ENCODE assay signal across 23 cellular contexts in the genomic region with DNA sequence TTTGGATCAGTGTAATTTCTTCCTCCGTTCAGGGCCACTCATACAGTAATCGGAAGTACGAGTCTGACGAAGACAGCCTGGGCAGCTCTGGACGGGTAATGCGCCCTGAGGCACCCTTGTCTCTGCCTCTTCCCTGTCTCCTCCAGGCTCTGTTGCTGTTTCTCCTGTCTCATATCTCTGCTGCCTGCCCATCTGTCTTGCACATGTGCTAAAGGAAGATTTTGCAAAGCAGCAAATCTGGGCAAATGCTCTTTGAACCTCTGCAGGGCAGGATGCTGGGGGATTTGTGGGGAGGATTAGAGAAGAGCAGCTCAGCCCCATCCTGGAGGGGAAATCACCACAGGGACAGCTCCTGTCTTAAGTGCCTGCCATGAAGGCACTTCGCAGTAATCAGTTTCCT. TPM values are rescaled to one million over a fixed set of nuclear protein-coding genes. Genes with fewer than 3 reads are reported as not detected.
DNase-seq lines count a peak whose midpoint lies in the region; FAIRE-seq and TF ChIP-seq lines count a peak whose summit lies in the region.
"Had no signal": no experiment of that assay in that cellular context is flagged by ENCODE, and none has a peak within 500 bp of the region (broad histone marks: within the 10 kb centered on the region; RNA-seq: fewer than 3 reads in every experiment).

No MANE protein-coding gene starts in this region.

- H3K14ac ChIP-seq in neuronal stem cell (ENCODE audit: low read length): no peak overlapping the region

- POLR2A ChIA-PET in SK-N-SH (lab: Yijun Ruan, JAX): no interaction called here

- H3K18ac ChIP-seq in neuronal stem cell (ENCODE audit: low read length): no peak overlapping the region

- H3K4ac ChIP-seq in neuronal stem cell (ENCODE audit: low read length): no peak overlapping the region

- H4K8ac ChIP-seq in neuronal stem cell (ENCODE audit: low read depth, low read length): no peak overlapping the region

- no peaks in the 10 kb centered on the region for H3K79me2 ChIP-seq in SK-N-SH (ENCODE audit: insufficient read depth)

- H2AK5ac ChIP-seq in neuronal stem cell (ENCODE audit: low read depth, low read length): no peak overlapping the region

- H3K27ac ChIP-seq in SK-N-SH (ENCODE audit: low read depth in 2 of 2, low read length in 1 of 2) (peak overlapping the region in 1 of 2 experiments; percentile 82; a peak in 2 of 4 replicates), neuronal stem cell (replicated peaks; ENCODE audit: low read length) (no peak overlapping the region)
- H3K27ac ChIP-seq: uterus had no signal

- WGBS in SK-N-SH (ENCODE audit: low lambda C conversion rate): 67% methylated on average over 7 of the region's 7 CpGs
- WGBS in neuronal stem cell (ENCODE audit: extremely low coverage in 2 of 2, insufficient read length in 2 of 2, insufficient replicate concordance in 1 of 2), 2 donors: no CpG with 5 or more reads among the region's 7 CpGs

- H3K79me1 ChIP-seq in neuronal stem cell (ENCODE audit: low read depth, low read length): no peaks in the 10 kb centered on the region

- no peaks in the 10 kb centered on the region for H4K20me1 ChIP-seq in SK-N-SH (ENCODE audit: insufficient read depth)

- H3K4me3 ChIP-seq in SK-N-SH (ENCODE audit: low read depth in 2 of 2, low read length in 1 of 2) (no peak overlapping the region), fibroblast of villous mesenchyme (ENCODE audit: low read depth, low read length) (no peak overlapping the region), neuronal stem cell (ENCODE audit: low read length in 2 of 2) (no peak overlapping the region)
- H3K4me3 ChIP-seq: GM23338, mucosa of descending colon, uterus had no signal

- no peak overlapping the region for H2BK120ac ChIP-seq in neuronal stem cell (ENCODE audit: low read depth, low read length)

- CTCF ChIA-PET in SK-N-SH (lab: Yijun Ruan, JAX): interaction anchor here (1.3 to 2.3 kb wide), 3 partner anchors 32 to 187 kb away, joined by 3 to 5 read pairs (median 4); no protein-coding TSS in a partner anchor

- TF ChIP-seq EP300 in SK-N-SH (IDR thresholded peaks at IDR 0.05; ENCODE audit: borderline replicate concordance in 1 of 2, low read depth in 1 of 2, low read length in 1 of 2): peak in 1 of 2 experiments; percentile 58; a peak in 1 of 4 replicates

- H2BK15ac ChIP-seq in neuronal stem cell (ENCODE audit: low read length): no peak overlapping the region

- H2BK5ac ChIP-seq in neuronal stem cell (ENCODE audit: low read length): no peak overlapping the region

- in situ Hi-C loops in GM13977 (cut with MboI; ENCODE audit: low pct_unique_long_range_greater_than_20kb, low sequenced_read_pairs, unreplicated experiment): no loop called here

- no peak overlapping the region for H3K23ac ChIP-seq in neuronal stem cell (ENCODE audit: low read depth, low read length, poor library complexity)

- H3K4me2 ChIP-seq in SK-N-SH (no peak overlapping the region), neuronal stem cell (ENCODE audit: insufficient read depth, low read length, poor library complexity, severe bottlenecking) (no peak overlapping the region)
- H3K4me2 ChIP-seq: GM23338 had no signal

- no peak for TF ChIP-seq RAD21 in SK-N-SH (IDR thresholded peaks at IDR 0.05; ENCODE audit: low read length)

- H2BK12ac ChIP-seq in neuronal stem cell (ENCODE audit: low read length): no peak overlapping the region

- FAIRE-seq in D721Med (lab: Jason Lieb, UNC) (peak; percentile 95), RCC 7860 (lab: Jason Lieb, UNC) (no peak)
- FAIRE-seq: GM12892 had no signal

- H2AFZ ChIP-seq in SK-N-SH (ENCODE audit: low read depth): no peak overlapping the region
- H2AFZ ChIP-seq in neuronal stem cell (ENCODE audit: low read length): no peak overlapping the region
- H2AFZ ChIP-seq: GM23338 had no signal

- H3K4me1 ChIP-seq in SK-N-SH (ENCODE audit: control insufficient read depth in 1 of 2, insufficient read depth in 2 of 2, low read depth in 1 of 2, low read length in 1 of 2) (peaks cover 0 to 17% of the 10 kb centered on the region in 2 experiments; a peak in 1 of 4 replicates), neuronal stem cell (ENCODE audit: control insufficient read depth in 2 of 2, insufficient read depth in 1 of 2, low read depth in 1 of 2, low read length in 2 of 2) (no peaks in the 10 kb centered on the region)
- H3K4me1 ChIP-seq: Caco-2, uterus had no signal

- H3K9ac ChIP-seq in SK-N-SH: no peak overlapping the region
- H3K9ac ChIP-seq in neuronal stem cell (ENCODE audit: low read depth, low read length, poor library complexity): no peak overlapping the region

- no peaks in the 10 kb centered on the region for H3K9me3 ChIP-seq in SK-N-SH
- H3K9me3 ChIP-seq in neuronal stem cell (replicated peaks in 1 of 2; ENCODE audit: control insufficient read depth in 2 of 2, insufficient read depth in 1 of 2, low read depth in 1 of 2, low read length in 2 of 2): peaks cover 7% of the 10 kb centered on the region in 2 donors
- H3K9me3 ChIP-seq: Caco-2, mucosa of descending colon, uterus had no signal

- no peak for TF ChIP-seq CTCF in D721Med (IDR thresholded peaks at IDR 0.05; ENCODE audit: insufficient read depth, missing control alignments)
- TF ChIP-seq CTCF in SK-N-SH (IDR thresholded peaks at IDR 0.05): no peak
- TF ChIP-seq CTCF in fibroblast of villous mesenchyme (IDR thresholded peaks at IDR 0.05; ENCODE audit: insufficient read depth, low read depth, low read length): no peak
- TF ChIP-seq CTCF in GM13977 (IDR thresholded peaks at IDR 0.05; ENCODE audit: extremely low read depth, insufficient read depth, missing control alignments): no peak

- H3K27me3 ChIP-seq in SK-N-SH (ENCODE audit: insufficient read depth): no peaks in the 10 kb centered on the region
- no peaks in the 10 kb centered on the region for H3K27me3 ChIP-seq in neuronal stem cell (ENCODE audit: control insufficient read depth in 3 of 3, insufficient read depth in 3 of 3, low read depth in 1 of 3, low read length in 3 of 3)
- H3K27me3 ChIP-seq: uterus had no signal

- peaks cover 17 to 25% of the 10 kb centered on the region in 2 experiments for H3K36me3 ChIP-seq in SK-N-SH (replicated peaks in 1 of 2; ENCODE audit: control insufficient read depth in 1 of 2, insufficient read depth in 2 of 2, low read length in 1 of 2)
- H3K36me3 ChIP-seq in neuronal stem cell (replicated peaks in 1 of 2; ENCODE audit: control insufficient read depth in 2 of 2, insufficient read depth in 2 of 2, low read length in 2 of 2): peaks cover 9 to 30% of the 10 kb centered on the region in 2 donors
- H3K36me3 ChIP-seq: uterus had no signal

- DNase-seq in AG08395 (ENCODE audit: low spot score): peak; percentile 43
- DNase-seq in D721Med (ENCODE audit: insufficient read length, low spot score): peak; percentile 83
- peak; percentile 88 for DNase-seq in SK-N-SH
- peak; percentile 76 for DNase-seq in fibroblast of villous mesenchyme (ENCODE audit: low read depth)
- no peak for DNase-seq in RCC 7860 (ENCODE audit: low spot score)
- no peak for DNase-seq in GM13977 (ENCODE audit: low spot score)
- DNase-seq in neuronal stem cell (ENCODE audit: low spot score): no peak
- no peak for DNase-seq in C1 segment of cervical spinal cord (lab: John Stamatoyannopoulos, UW)
- DNase-seq: activated CD4-positive, alpha-beta T cell treated with anti-CD3 and anti-CD28 coated beads, Interleukin-2, amount 50 U/mL, for 1 hour; aorta; Caco-2; endodermal cell; foreskin melanocyte; GDM1; IMR-90; mucosa of descending colon; NCI-H187; NCI-H345; right cardiac atrium; stimulated activated CD4-positive, alpha-beta T cell treated with anti-CD3 and anti-CD28 coated beads, Interleukin-2, amount 100 ng/mL, for 24 hours; uterus had no signal

- H4K91ac ChIP-seq in neuronal stem cell (ENCODE audit: low read depth, low read length, poor library complexity): no peak overlapping the region

- no peaks in the 10 kb centered on the region for H3F3A ChIP-seq in SK-N-SH (replicated peaks; ENCODE audit: insufficient read depth)

- H3K9me2 ChIP-seq in SK-N-SH: no peaks in the 10 kb centered on the region

TF ChIP-seq in SK-N-SH, 30 proteins besides CTCF, POLR2A, EP300 and RAD21 (continues in another document):
- TF ChIP-seq MXI1 (IDR thresholded peaks at IDR 0.05; ENCODE audit: low read depth, low read length) (peak; percentile 29; the same call in 1 of the 2 replicates), TCF12 (IDR thresholded peaks at IDR 0.05) (peak; percentile 51), RCOR1 (IDR thresholded peaks at IDR 0.05; ENCODE audit: low read length) (peak; percentile 69; the same call in 1 of the 2 replicates), CHD2 (IDR thresholded peaks at IDR 0.05; ENCODE audit: low read length, partially characterized antibody) (peak; percentile 60)
- TF ChIP-seq, protein P1, sequence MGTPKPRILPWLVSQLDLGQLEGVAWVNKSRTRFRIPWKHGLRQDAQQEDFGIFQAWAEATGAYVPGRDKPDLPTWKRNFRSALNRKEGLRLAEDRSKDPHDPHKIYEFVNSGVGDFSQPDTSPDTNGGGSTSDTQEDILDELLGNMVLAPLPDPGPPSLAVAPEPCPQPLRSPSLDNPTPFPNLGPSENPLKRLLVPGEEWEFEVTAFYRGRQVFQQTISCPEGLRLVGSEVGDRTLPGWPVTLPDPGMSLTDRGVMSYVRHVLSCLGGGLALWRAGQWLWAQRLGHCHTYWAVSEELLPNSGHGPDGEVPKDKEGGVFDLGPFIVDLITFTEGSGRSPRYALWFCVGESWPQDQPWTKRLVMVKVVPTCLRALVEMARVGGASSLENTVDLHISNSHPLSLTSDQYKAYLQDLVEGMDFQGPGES (IDR thresholded peaks at IDR 0.05; ENCODE audit: low read depth, low read length): no peak

RNA-seq across cellular contexts. Expression of a gene that starts 32.4 kb away (rescaled TPM):
- polyA plus RNA-seq in SK-N-SH (2012; rRNA removed): 57.4 and 59.6 TPM in 2 replicates
- 32.0 and 33.3 TPM in 2 replicates for polyA plus RNA-seq in SK-N-SH (2012; cell fraction: cytosol; rRNA removed)
- 158 and 191 TPM in 2 replicates for polyA plus RNA-seq in SK-N-SH (2012; cell fraction: nucleus; rRNA removed)
- total RNA-seq in fibroblast of villous mesenchyme: 19.0 and 31.5 TPM in 2 replicates
- 36.5 TPM for polyA plus RNA-seq in neuronal stem cell (2013, experiment 1 of 2)
- polyA plus RNA-seq in neuronal stem cell (2013, experiment 2 of 2): 36.0 TPM

RNA-seq across cellular contexts. Expression of a gene that starts 58.7 kb away (rescaled TPM):
- 8.0 and 10.4 TPM in 2 replicates for polyA plus RNA-seq in SK-N-SH (2012; rRNA removed)
- polyA plus RNA-seq in SK-N-SH (2012; cell fraction: cytosol; rRNA removed): 3.8 and 5.6 TPM in 2 replicates
- 35.2 and 38.2 TPM in 2 replicates for polyA plus RNA-seq in SK-N-SH (2012; cell fraction: nucleus; rRNA removed)
- 26.3 and 30.0 TPM in 2 replicates for total RNA-seq in fibroblast of villous mesenchyme
- 6.4 TPM for polyA plus RNA-seq in neuronal stem cell (2013, experiment 1 of 2)
- polyA plus RNA-seq in neuronal stem cell (2013, experiment 2 of 2): 7.4 TPM

Comparison
In these comparisons a context has a peak if more than half of its experiments do, and no peak if none do; other contexts are left out.
1. DNase-seq: peak in AG08395 (single experiment), D721Med (single experiment), SK-N-SH (single experiment) and fibroblast of villous mesenchyme (single experiment); none in RCC 7860 (single experiment), GM13977 (single experiment), neuronal stem cell (single experiment) and C1 segment of cervical spinal cord (0 of 14).